In genomic region chr3:170356596-170357175, GRCh38 we compare ENCODE assay signal across 8 cellular contexts. TPM values are rescaled to one million over a fixed set of nuclear protein-coding genes. Genes with fewer than 3 reads are reported as not detected.
DNase-seq lines count a peak whose midpoint lies in the region; ATAC-seq and TF ChIP-seq lines count a peak whose summit lies in the region.

No MANE protein-coding gene starts in this region.

- peak overlapping the region; percentile 94 for H3K27ac ChIP-seq in HUES64 (ENCODE audit: low read depth, low read length)
- peak overlapping the region; percentile 87 for H3K27ac ChIP-seq in angular gyrus (ENCODE audit: low read depth, low read length)

- H3K9me3 ChIP-seq in HUES64 (ENCODE audit: insufficient read depth, low read depth, low read length): no peaks in the 10 kb centered on the region

- WGBS in HUES64: under 1% methylated on average over 60 of the region's 60 CpGs

- peaks cover 46% of the 10 kb centered on the region for H3K4me1 ChIP-seq in HUES64 (ENCODE audit: insufficient read depth, low read length)

- ATAC-seq in GM21526 (IDR thresholded peaks at IDR 0.05; ENCODE audit: low FRiP score, unreplicated experiment): peak; percentile 39

- H3K4me3 ChIP-seq in HUES64 (ENCODE audit: low read length) (peak overlapping the region; percentile 74), retinal pigment epithelial cell (ENCODE audit: low read length) (peak overlapping the region; percentile 49)

- DNase-seq in ELF-1 (ENCODE audit: low read depth, low spot score) (peak; percentile 90), SKM-1 treated with dmso at 0.1 percent for 144 hours (lab: John Stamatoyannopoulos, UW; ENCODE audit: unreplicated experiment) (peak; percentile 88), hepatic stellate cell (ENCODE audit: low spot score) (peak; percentile 75), retinal pigment epithelial cell (ENCODE audit: low read depth) (no peak), HK-2 (ENCODE audit: unreplicated experiment) (no peak)

- peaks cover 21% of the 10 kb centered on the region for H3K36me3 ChIP-seq in HUES64 (ENCODE audit: insufficient read depth, low read length)

- H3K27me3 ChIP-seq in HUES64 (ENCODE audit: insufficient read depth, low read length): no peaks in the 10 kb centered on the region

- TF ChIP-seq CTCF in retinal pigment epithelial cell (conservative IDR thresholded peaks at IDR 0.05; ENCODE audit: low read depth, low read length): no peak

- peak overlapping the region; percentile 90 for H3K9ac ChIP-seq in HUES64 (ENCODE audit: low read depth, low read length)

RNA-seq across cellular contexts. Expression of gene SKIL, which starts 0.8 kb away (rescaled TPM):
- polyA plus RNA-seq in HUES64 (2013, experiment 1 of 2): 65.0 TPM
- 67.6 TPM for polyA plus RNA-seq in HUES64 (2013, experiment 2 of 2)

Comparison
In these comparisons a context has a peak if more than half of its experiments do, and no peak if none do; other contexts are left out.
1. DNase-seq: peak in ELF-1 (single experiment), SKM-1 treated with dmso at 0.1 percent for 144 hours (single experiment) and hepatic stellate cell (single experiment); none in retinal pigment epithelial cell (single experiment) and HK-2 (single experiment).